ENCODE assay signal across 17 cellular contexts in genomic region chr3:10438902-10439610, GRCh38.
"Had no signal": no experiment of that assay in that cellular context is flagged by ENCODE, and none has a peak within 500 bp of the region (broad histone marks: within the 10 kb centered on the region; RNA-seq: fewer than 3 reads in every experiment).

No MANE protein-coding gene starts in this region.

- H3K9ac ChIP-seq: neural progenitor cell had no signal

- H3K27me3 ChIP-seq: adrenal gland, esophagus muscularis mucosa, neural progenitor cell, pancreas, transverse colon, vagina had no signal

- H3K4me3 Mint-ChIP-seq: activated naive CD4-positive, alpha-beta T cell treated with anti-CD3 and anti-CD28 coated beads, Interleukin-2, amount 50 U/mL, for 24 hours; mesothelial cell of epicardium; neural progenitor cell had no signal

- H3K4me2 ChIP-seq: neural progenitor cell had no signal

- H3K27ac Mint-ChIP-seq: activated naive CD4-positive, alpha-beta T cell treated with anti-CD3 and anti-CD28 coated beads, Interleukin-2, amount 50 U/mL, for 24 hours; mesothelial cell of epicardium; neural progenitor cell had no signal

- H3K27me3 Mint-ChIP-seq: activated naive CD4-positive, alpha-beta T cell treated with anti-CD3 and anti-CD28 coated beads, Interleukin-2, amount 50 U/mL, for 24 hours had no signal

- DNase-seq: activated CD4-positive, alpha-beta T cell treated with anti-CD3 and anti-CD28 coated beads, Interleukin-2, amount 50 U/mL, for 4 hours; activated CD4-positive, CD25-positive, alpha-beta regulatory T cell treated with anti-CD3 and anti-CD28 coated beads, Interleukin-2, amount 50 U/mL, for 72 hours; adrenal gland; caudate nucleus; hippocampal formation; kidney glomerular epithelial cell; pancreas; stimulated activated CD4-positive, alpha-beta T cell treated with anti-CD3 and anti-CD28 coated beads, Interleukin-4, amount 100 ng/mL, for 24 hours; T-helper 1 cell; T1000; transverse colon had no signal

- ATAC-seq: pancreas had no signal

- H3K27ac ChIP-seq: adrenal gland, coronary artery, esophagus muscularis mucosa, neural progenitor cell, pancreas, transverse colon, vagina had no signal

- H3K36me3 ChIP-seq: adrenal gland, esophagus muscularis mucosa, neural progenitor cell, pancreas, transverse colon, vagina had no signal

- H3K9me3 Mint-ChIP-seq: activated naive CD4-positive, alpha-beta T cell treated with anti-CD3 and anti-CD28 coated beads, Interleukin-2, amount 50 U/mL, for 24 hours; mesothelial cell of epicardium; neural progenitor cell had no signal

- H3K9me3 ChIP-seq: adrenal gland, pancreas, transverse colon, vagina had no signal

- H3K4me1 ChIP-seq: adrenal gland, esophagus muscularis mucosa, neural progenitor cell, pancreas, transverse colon, vagina had no signal

- H3K4me3 ChIP-seq: adrenal gland, coronary artery, esophagus muscularis mucosa, neural progenitor cell, pancreas, transverse colon, vagina had no signal

- H3K36me3 Mint-ChIP-seq: activated naive CD4-positive, alpha-beta T cell treated with anti-CD3 and anti-CD28 coated beads, Interleukin-2, amount 50 U/mL, for 24 hours; mesothelial cell of epicardium; neural progenitor cell had no signal
